In the genomic region with DNA sequence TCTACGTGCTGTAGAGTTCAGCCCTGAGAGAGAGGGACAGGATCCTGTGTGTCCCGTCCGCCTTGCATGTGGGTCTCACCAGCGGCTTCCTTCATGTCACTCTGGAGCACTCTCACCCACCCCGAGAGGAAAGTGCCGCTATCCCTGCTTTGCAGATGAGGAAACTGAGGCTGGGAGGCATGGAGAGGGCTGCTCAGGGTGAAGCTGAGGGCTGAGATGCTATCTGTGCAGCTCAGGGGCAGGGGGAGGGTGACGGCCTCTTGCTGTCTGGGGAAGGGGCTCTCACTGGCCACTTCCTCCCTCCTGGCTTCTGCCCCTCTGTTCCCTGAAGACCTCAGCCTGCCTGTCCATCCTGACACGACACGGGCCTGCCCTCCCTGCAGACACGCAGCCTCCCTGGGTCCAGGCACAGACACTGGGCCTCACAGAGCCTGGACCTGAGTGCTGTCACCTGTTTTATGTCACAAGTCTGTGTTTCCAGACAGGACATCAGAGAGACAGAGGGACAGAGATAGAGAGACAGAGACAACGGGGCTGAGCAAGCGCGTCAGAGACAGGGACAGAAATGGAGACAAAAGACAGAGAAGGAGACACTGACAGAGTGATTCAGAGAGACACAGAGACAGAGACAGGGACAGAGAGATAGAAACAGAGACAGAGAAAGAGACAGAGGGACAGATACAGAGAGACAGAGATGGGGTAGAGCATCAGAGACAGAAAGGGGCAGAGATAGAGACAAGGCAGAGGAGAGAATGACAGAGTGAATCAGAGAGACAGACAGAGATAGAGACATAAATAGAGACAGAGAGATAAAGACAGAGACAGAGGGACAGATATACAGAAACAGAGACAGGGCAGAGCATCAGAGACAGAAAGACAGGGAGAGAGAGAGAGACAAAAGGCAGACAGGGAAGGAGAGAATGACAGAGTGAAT, we compare ENCODE assay signal across 2 cellular contexts.
TF ChIP-seq lines count a peak whose summit lies in the region.

No MANE protein-coding gene starts in this region.

TF ChIP-seq in IMR-90, 13 proteins besides CTCF, POLR2A, EP300 and RAD21:
- TF ChIP-seq RFX5 (IDR thresholded peaks at IDR 0.05; ENCODE audit: low read depth, low read length), result no peak
- no peak for TF ChIP-seq MAFK (IDR thresholded peaks at IDR 0.05; ENCODE audit: low read depth, low read length)
- TF ChIP-seq, protein P1, sequence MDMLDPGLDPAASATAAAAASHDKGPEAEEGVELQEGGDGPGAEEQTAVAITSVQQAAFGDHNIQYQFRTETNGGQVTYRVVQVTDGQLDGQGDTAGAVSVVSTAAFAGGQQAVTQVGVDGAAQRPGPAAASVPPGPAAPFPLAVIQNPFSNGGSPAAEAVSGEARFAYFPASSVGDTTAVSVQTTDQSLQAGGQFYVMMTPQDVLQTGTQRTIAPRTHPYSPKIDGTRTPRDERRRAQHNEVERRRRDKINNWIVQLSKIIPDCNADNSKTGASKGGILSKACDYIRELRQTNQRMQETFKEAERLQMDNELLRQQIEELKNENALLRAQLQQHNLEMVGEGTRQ (IDR thresholded peaks at IDR 0.05; ENCODE audit: low read depth, low read length), result no peak
- TF ChIP-seq RCOR1 (IDR thresholded peaks at IDR 0.05; ENCODE audit: insufficient replicate concordance, low read length), result no peak
- no peak for TF ChIP-seq CHD1 (IDR thresholded peaks at IDR 0.05; ENCODE audit: low read depth, low read length)
- no peak for TF ChIP-seq MXI1 (IDR thresholded peaks at IDR 0.05; ENCODE audit: borderline replicate concordance, low read depth, low read length)
- TF ChIP-seq MAZ (IDR thresholded peaks at IDR 0.05; ENCODE audit: borderline replicate concordance, low read depth, low read length), result no peak
- no peak for TF ChIP-seq NFE2L2 (IDR thresholded peaks at IDR 0.05; ENCODE audit: low read depth, low read length)
- no peak for TF ChIP-seq FOS (IDR thresholded peaks at IDR 0.05; ENCODE audit: low read depth, low read length)
- TF ChIP-seq BHLHE40 (IDR thresholded peaks at IDR 0.05; ENCODE audit: low read depth, low read length), result no peak
- no peak for TF ChIP-seq CEBPB (IDR thresholded peaks at IDR 0.05; ENCODE audit: low read depth, low read length)
- no peak for TF ChIP-seq SMC3 (IDR thresholded peaks at IDR 0.05; ENCODE audit: low read depth, low read length)
- TF ChIP-seq, protein P2, sequence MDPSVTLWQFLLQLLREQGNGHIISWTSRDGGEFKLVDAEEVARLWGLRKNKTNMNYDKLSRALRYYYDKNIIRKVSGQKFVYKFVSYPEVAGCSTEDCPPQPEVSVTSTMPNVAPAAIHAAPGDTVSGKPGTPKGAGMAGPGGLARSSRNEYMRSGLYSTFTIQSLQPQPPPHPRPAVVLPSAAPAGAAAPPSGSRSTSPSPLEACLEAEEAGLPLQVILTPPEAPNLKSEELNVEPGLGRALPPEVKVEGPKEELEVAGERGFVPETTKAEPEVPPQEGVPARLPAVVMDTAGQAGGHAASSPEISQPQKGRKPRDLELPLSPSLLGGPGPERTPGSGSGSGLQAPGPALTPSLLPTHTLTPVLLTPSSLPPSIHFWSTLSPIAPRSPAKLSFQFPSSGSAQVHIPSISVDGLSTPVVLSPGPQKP (IDR thresholded peaks at IDR 0.05; ENCODE audit: borderline replicate concordance, low read depth, low read length), result no peak

TF ChIP-seq in H1, 55 proteins besides CTCF, POLR2A, EP300 and RAD21:
- TF ChIP-seq, protein P1 (IDR thresholded peaks at IDR 0.05; ENCODE audit: low read length), result no peak
- no peak for TF ChIP-seq CHD1 (IDR thresholded peaks at IDR 0.05; ENCODE audit: low read depth, low read length)
- TF ChIP-seq SP2 (IDR thresholded peaks at IDR 0.05; ENCODE audit: low read length), result no peak
- no peak for TF ChIP-seq HDAC2 (IDR thresholded peaks at IDR 0.05; ENCODE audit: borderline replicate concordance in 1 of 2, low read depth in 2 of 2, low read length in 2 of 2)
- TF ChIP-seq NRF1 (IDR thresholded peaks at IDR 0.05; ENCODE audit: low read depth, low read length), result no peak
- TF ChIP-seq, protein P3, sequence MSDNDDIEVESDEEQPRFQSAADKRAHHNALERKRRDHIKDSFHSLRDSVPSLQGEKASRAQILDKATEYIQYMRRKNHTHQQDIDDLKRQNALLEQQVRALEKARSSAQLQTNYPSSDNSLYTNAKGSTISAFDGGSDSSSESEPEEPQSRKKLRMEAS (IDR thresholded peaks at IDR 0.05), result no peak
- no peak for TF ChIP-seq JUND (IDR thresholded peaks at IDR 0.05; ENCODE audit: low read length)
- TF ChIP-seq BCL11A (IDR thresholded peaks at IDR 0.05; ENCODE audit: low read depth in 2 of 2, low read length in 2 of 2), result no peak
- no peak for TF ChIP-seq CREB1 (IDR thresholded peaks at IDR 0.05)
